Comparison of ENCODE assay signal across 8 cellular contexts in genomic region chr19:43532571-43532961, GRCh38. TPM values are rescaled to one million over a fixed set of nuclear protein-coding genes. Genes with fewer than 3 reads are reported as not detected.
DNase-seq lines count a peak whose midpoint lies in the region; ATAC-seq and TF ChIP-seq lines count a peak whose summit lies in the region.

No MANE protein-coding gene starts in this region.

- H3K36me3 ChIP-seq in body of pancreas (replicated peaks in 1 of 2; ENCODE audit: insufficient read depth in 1 of 2, low read depth in 2 of 2) (no peaks in the 10 kb centered on the region), left lung (peaks cover 0 to 6% of the 10 kb centered on the region in 2 donors)

- no peaks in the 10 kb centered on the region for H3K27me3 ChIP-seq in body of pancreas
- H3K27me3 ChIP-seq in left lung, result no peaks in the 10 kb centered on the region

- intact Hi-C loops in body of pancreas (cut with DNase I) (no loop called here), left lung (cut with DNase I) (no loop called here)

- no peaks in the 10 kb centered on the region for H3K9me3 ChIP-seq in body of pancreas
- no peaks in the 10 kb centered on the region for H3K9me3 ChIP-seq in left lung

- peak overlapping the region; percentile 78 to 93 (median 86) for H3K27ac ChIP-seq in body of pancreas
- peak overlapping the region; percentile 90 for H3K27ac ChIP-seq in left lung
- H3K27ac ChIP-seq in temporal lobe (ENCODE audit: low read depth, low read length), result peak overlapping the region; percentile 97

- H3K4me3 ChIP-seq in body of pancreas (peak overlapping the region; percentile 17 to 68), left lung (peak overlapping the region; percentile 55 to 58)

- TF ChIP-seq POLR2A in body of pancreas (IDR thresholded peaks at IDR 0.05), result no peak

- 0% methylated on average over 11 to 16 of the region's 16 CpGs for WGBS in body of pancreas, 2 donors

- peak; percentile 36 for DNase-seq in COLO829 (ENCODE audit: low spot score)
- peak; percentile 83 for DNase-seq in NCI-H2196 (lab: John Stamatoyannopoulos, UW; ENCODE audit: unreplicated experiment)
- DNase-seq in body of pancreas, result peak in 2 of 4 donors; percentile 23 to 68
- DNase-seq in left lung, result peak; percentile 75 to 79
- DNase-seq in globus pallidus (ENCODE audit: low spot score), result no peak

- ATAC-seq in GM21423 (IDR thresholded peaks at IDR 0.05; ENCODE audit: unreplicated experiment) (peak; percentile 14), body of pancreas (peak; percentile 16), left lung (peak; percentile 13), GM21390 (IDR thresholded peaks at IDR 0.05; ENCODE audit: unreplicated experiment) (no peak)

- TF ChIP-seq CTCF in body of pancreas (IDR thresholded peaks at IDR 0.05) (no peak), left lung (IDR thresholded peaks at IDR 0.05) (no peak)

- H3K4me1 ChIP-seq in body of pancreas, result peaks cover 27% of the 10 kb centered on the region
- peaks cover 0 to 26% of the 10 kb centered on the region in 2 donors for H3K4me1 ChIP-seq in left lung

RNA-seq across cellular contexts. Expression of gene ZNF575, which starts 0.4 kb away (rescaled TPM):
- total RNA-seq in body of pancreas (under 1 TPM in 1 of 2 donors, not detected in 1; 0.52 TPM), left lung (1 to 10 TPM; 2.1 to 2.5 TPM), temporal lobe (0.49 TPM)

RNA-seq across cellular contexts. Expression of gene ETHE1, which starts 5.6 kb away (rescaled TPM):
- total RNA-seq in body of pancreas, result 10 to 100 TPM; 21.1 to 29.8 TPM
- 10 to 100 TPM; 37.5 to 39.8 TPM for total RNA-seq in left lung
- total RNA-seq in temporal lobe, result 17.0 TPM

RNA-seq across cellular contexts. Expression of gene PHLDB3, which starts 28.0 kb away (rescaled TPM):
- total RNA-seq in body of pancreas (10 to 100 TPM; 14.5 to 16.9 TPM), left lung (1 to 10 TPM; 4.5 to 8.3 TPM), temporal lobe (1.5 TPM)

RNA-seq across cellular contexts. Expression of gene XRCC1, which starts 42.8 kb away (rescaled TPM):
- total RNA-seq in body of pancreas (10 to 100 TPM; 19.7 to 31.0 TPM), left lung (10 to 100 TPM; 25.2 to 30.6 TPM), temporal lobe (12.0 TPM)

RNA-seq across cellular contexts. Expression of gene PINLYP, which starts 43.0 kb away (rescaled TPM):
- total RNA-seq in body of pancreas, result 1 to 10 TPM in 1 of 2 donors, not detected in 1; 4.6 TPM
- 1 to 10 TPM; 6.2 to 7.1 TPM for total RNA-seq in left lung
- total RNA-seq in temporal lobe, result 7.4 TPM
